ENCODE assay signal across 1 cellular context in genomic region chr10:70232155-70232858, GRCh38.
A peak's percentile ranks its signal among the peaks of the same experiment; 100 is the strongest.
TF ChIP-seq lines count a peak whose summit lies in the region.

No MANE protein-coding gene starts in this region.

TF ChIP-seq in K562, 482 proteins besides CTCF, POLR2A, EP300 and RAD21 (continued from another document):
- TF ChIP-seq ZNF318 (IDR thresholded peaks at IDR 0.05; ENCODE audit: borderline replicate concordance in 1 of 2, low read depth in 1 of 2) = 0 out of 4 replicates have a peak, but pooled peaks of 1 of the 2 experiments have one; percentile 32
- no peak for TF ChIP-seq SIX5 (IDR thresholded peaks at IDR 0.05; ENCODE audit: borderline replicate concordance in 1 of 2, insufficient read depth in 1 of 2, low read depth in 1 of 2, low read length in 2 of 2)
- TF ChIP-seq MTA1 (IDR thresholded peaks at IDR 0.05; ENCODE audit: borderline replicate concordance) = peak; percentile 40; the same call in 1 of the 2 replicates
- TF ChIP-seq YY1 (IDR thresholded peaks at IDR 0.05; ENCODE audit: borderline replicate concordance in 1 of 3, control insufficient read depth in 1 of 3, extremely low read depth in 1 of 3, insufficient read depth in 3 of 3, insufficient read length in 1 of 3, insufficient replicate concordance in 2 of 3, low read depth in 1 of 3, low read length in 2 of 3) = peak in 1 of 3 experiments; percentile 8
- TF ChIP-seq BCLAF1 (IDR thresholded peaks at IDR 0.05; ENCODE audit: borderline replicate concordance in 1 of 2, control insufficient read depth in 1 of 2, low read depth in 2 of 2, low read length in 1 of 2) = no peak
- no peak for TF ChIP-seq CBX3 (IDR thresholded peaks at IDR 0.05; ENCODE audit: borderline replicate concordance in 1 of 2, low read length in 2 of 2)
- TF ChIP-seq PKNOX1 (IDR thresholded peaks at IDR 0.05) = peak; percentile 34
- peak; percentile 30; the same call in 1 of the 2 replicates for TF ChIP-seq NBN (IDR thresholded peaks at IDR 0.05; ENCODE audit: low read depth)
- no peak for TF ChIP-seq DNMT1 (IDR thresholded peaks at IDR 0.05)
- 0 out of 2 replicates have a peak, but pooled peaks have one; percentile 4 for TF ChIP-seq GTF2E2 (tag; IDR thresholded peaks at IDR 0.05)
- no peak for TF ChIP-seq ZNF134 (CRISPR knock-in tag; conservative IDR thresholded peaks at IDR 0.05)
- 0 out of 2 replicates have a peak, but pooled peaks have one; percentile 55 for TF ChIP-seq CBFB (CRISPR knock-in tag; IDR thresholded peaks at IDR 0.05)
- peak; percentile 82 for TF ChIP-seq VEZF1 (CRISPR knock-in tag; IDR thresholded peaks at IDR 0.05)
- TF ChIP-seq ZNF165 (CRISPR knock-in tag; IDR thresholded peaks at IDR 0.05; ENCODE audit: borderline replicate concordance) = peak; percentile 76; the same call in 1 of the 2 replicates
- TF ChIP-seq RFX1 (IDR thresholded peaks at IDR 0.05) = no peak
- TF ChIP-seq ATF7 (IDR thresholded peaks at IDR 0.05) = peak; percentile 99
- peak; percentile 49; the same call in 1 of the 2 replicates for TF ChIP-seq JUN (IDR thresholded peaks at IDR 0.05; ENCODE audit: borderline replicate concordance, low read depth, low read length)
- TF ChIP-seq JUN (CRISPR knock-in tag; IDR thresholded peaks at IDR 0.05; ENCODE audit: borderline replicate concordance) = no peak
- TF ChIP-seq RB1 (IDR thresholded peaks at IDR 0.05; ENCODE audit: low read depth) = no peak
- no peak for TF ChIP-seq ZNF77 (CRISPR knock-in tag; IDR thresholded peaks at IDR 0.05)
- 0 out of 2 replicates have a peak, but pooled peaks have one; percentile 35 for TF ChIP-seq L3MBTL2 (IDR thresholded peaks at IDR 0.05)
- TF ChIP-seq PCBP1 (IDR thresholded peaks at IDR 0.05; ENCODE audit: low read depth, low read length, poor library complexity, severe bottlenecking) = no peak
- peak; percentile 77; the same call in 1 of the 2 replicates for TF ChIP-seq SMARCE1 (IDR thresholded peaks at IDR 0.05)
- no peak for TF ChIP-seq ARID3A (IDR thresholded peaks at IDR 0.05; ENCODE audit: borderline replicate concordance, low read depth, low read length)
- TF ChIP-seq ZBTB11 (CRISPR knock-in tag; IDR thresholded peaks at IDR 0.05) = 0 out of 6 replicates have a peak, but pooled peaks of 1 of the 3 experiments have one; percentile 14
- TF ChIP-seq SPI1 (IDR thresholded peaks at IDR 0.05; ENCODE audit: borderline replicate concordance, low read depth, low read length) = peak; percentile 35; the same call in 1 of the 2 replicates
- peak; percentile 83 for TF ChIP-seq CXXC5 (CRISPR knock-in tag; IDR thresholded peaks at IDR 0.05)
- peak; percentile 19 to 32; a peak in 2 of 4 replicates for TF ChIP-seq SIN3A (IDR thresholded peaks at IDR 0.05; ENCODE audit: borderline replicate concordance in 2 of 2, control insufficient read depth in 1 of 2, low read depth in 2 of 2, low read length in 2 of 2)
